ENCODE assay signal across 16 cellular contexts in genomic region chr20:10639051-10639761, GRCh38. TPM values are rescaled to one million over a fixed set of nuclear protein-coding genes. Genes with fewer than 3 reads are reported as not detected.
A peak's percentile ranks its signal among the peaks of the same experiment; 100 is the strongest.
DNase-seq lines count a peak whose midpoint lies in the region; ATAC-seq and TF ChIP-seq lines count a peak whose summit lies in the region.
"Had no signal": no experiment of that assay in that cellular context is flagged by ENCODE, and none has a peak within 500 bp of the region (broad histone marks: within the 10 kb centered on the region; RNA-seq: fewer than 3 reads in every experiment).

No MANE protein-coding gene starts in this region.

- intact Hi-C loops in A673 (cut with micrococcal nuclease; ENCODE audit: unreplicated experiment): no loop called here

- DNase-seq in A673 (ENCODE audit: low spot score) (no peak), WTC11 (ENCODE audit: low spot score) (no peak), osteocyte (ENCODE audit: extremely low spot score, unreplicated experiment) (no peak), upper lobe of left lung (no peak)
- DNase-seq in activated CD8-positive, alpha-beta memory T cell treated with anti-CD3 and anti-CD28 coated beads for 24 hours: no peak
- DNase-seq: activated CD8-positive, alpha-beta T cell treated with anti-CD3 and anti-CD28 coated beads for 36 hours; activated naive CD8-positive, alpha-beta T cell treated with anti-CD3 and anti-CD28 coated beads, Interleukin-2, amount 50 U/mL, for 24 hours; CD4-positive, alpha-beta memory T cell; cortex of kidney; MG63; NCI-H1930; NCI-H510A treated with DMSO at 0.1 percent for 48 hours; stimulated activated CD4-positive, alpha-beta T cell treated with anti-CD3 and anti-CD28 coated beads, Interleukin-4, amount 100 ng/mL, for 24 hours had no signal

- TF ChIP-seq CTCF in A673 (conservative IDR thresholded peaks at IDR 0.05; ENCODE audit: low read depth, low read length) (no peak), WTC11 (IDR thresholded peaks at IDR 0.05) (no peak), osteocyte (IDR thresholded peaks at IDR 0.05) (no peak), upper lobe of left lung (IDR thresholded peaks at IDR 0.05) (no peak)

- no peak for TF ChIP-seq EP300 in upper lobe of left lung (IDR thresholded peaks at IDR 0.05)

- CTCF ChIA-PET in A673 (lab: Charles Lee): no interaction called here
- CTCF ChIA-PET in WTC11 (lab: Charles Lee): interaction anchor here (1.1 kb wide), 1 partner anchor 11 kb away, joined by 3 read pairs; no protein-coding TSS in a partner anchor

- ATAC-seq in WTC11: no peak
- no peak for ATAC-seq in upper lobe of left lung (ENCODE audit: low FRiP score in 2 of 2)
- ATAC-seq in GM21619 (IDR thresholded peaks at IDR 0.05; ENCODE audit: unreplicated experiment): no peak
- no peak for ATAC-seq in HG02884 (IDR thresholded peaks at IDR 0.05; ENCODE audit: unreplicated experiment)
- ATAC-seq: activated CD8-positive, alpha-beta T cell treated with anti-CD3 and anti-CD28 coated beads for 36 hours; activated naive CD8-positive, alpha-beta T cell treated with anti-CD3 and anti-CD28 coated beads, Interleukin-2, amount 50 U/mL, for 24 hours had no signal

- H3K4me1 ChIP-seq in A673 (ENCODE audit: insufficient read depth, low read length, poor library complexity, severe bottlenecking) (peaks cover 37% of the 10 kb centered on the region), esophagus (ENCODE audit: control insufficient read depth in 2 of 2, insufficient read depth in 2 of 2, low read length in 1 of 2) (peaks cover 6 to 11% of the 10 kb centered on the region in 2 donors), upper lobe of left lung (peaks cover 13 to 24% (median 20%) of the 10 kb centered on the region in 4 donors)

- peak overlapping the region; percentile 68 for H3K27ac Mint-ChIP-seq in WTC11
- H3K27ac Mint-ChIP-seq in osteocyte (ENCODE audit: unreplicated experiment): peak overlapping the region; percentile 88
- H3K27ac Mint-ChIP-seq: activated CD8-positive, alpha-beta T cell treated with anti-CD3 and anti-CD28 coated beads for 36 hours; activated naive CD8-positive, alpha-beta T cell treated with anti-CD3 and anti-CD28 coated beads, Interleukin-2, amount 50 U/mL, for 24 hours; CD4-positive, alpha-beta memory T cell had no signal

- TF ChIP-seq POLR2A in upper lobe of left lung (IDR thresholded peaks at IDR 0.05): no peak

- peaks cover 57% of the 10 kb centered on the region for H3K36me3 ChIP-seq in A673 (ENCODE audit: insufficient read depth, low read length, poor library complexity, severe bottlenecking)
- peaks cover 16 to 44% of the 10 kb centered on the region in 2 donors for H3K36me3 ChIP-seq in esophagus (ENCODE audit: control insufficient read depth in 2 of 2, insufficient read depth in 2 of 2, low read length in 1 of 2)
- H3K36me3 ChIP-seq in upper lobe of left lung: peaks cover 36 to 66% (median 52%) of the 10 kb centered on the region in 4 donors

- H3K4me3 Mint-ChIP-seq in WTC11: no peak overlapping the region
- H3K4me3 Mint-ChIP-seq in osteocyte (ENCODE audit: unreplicated experiment): no peak overlapping the region
- H3K4me3 Mint-ChIP-seq: activated CD8-positive, alpha-beta T cell treated with anti-CD3 and anti-CD28 coated beads for 36 hours; activated naive CD8-positive, alpha-beta T cell treated with anti-CD3 and anti-CD28 coated beads, Interleukin-2, amount 50 U/mL, for 24 hours; CD4-positive, alpha-beta memory T cell had no signal

- 79 to 81% methylated on average over 24 of the region's 24 CpGs for WGBS in esophagus, 2 donors
- 86 to 90% methylated on average over 24 of the region's 24 CpGs for WGBS in upper lobe of left lung, 2 donors

- H3K9me3 ChIP-seq in A673 (ENCODE audit: low read depth, low read length, poor library complexity, severe bottlenecking): no peaks in the 10 kb centered on the region
- H3K9me3 ChIP-seq in esophagus (ENCODE audit: control insufficient read depth in 2 of 2, insufficient read depth in 1 of 2, low read depth in 1 of 2, low read length in 1 of 2): no peaks in the 10 kb centered on the region
- no peaks in the 10 kb centered on the region for H3K9me3 ChIP-seq in upper lobe of left lung
- H3K9me3 ChIP-seq: MG63 had no signal

- H3K4me3 ChIP-seq in A673 (ENCODE audit: low read depth, low read length, poor library complexity, severe bottlenecking) (no peak overlapping the region), esophagus (ENCODE audit: low read depth in 1 of 2, low read length in 2 of 2) (no peak overlapping the region), upper lobe of left lung (no peak overlapping the region)
- H3K4me3 ChIP-seq: MG63 had no signal

- H3K4me1 Mint-ChIP-seq in WTC11 (peaks cover 53% of the 10 kb centered on the region), osteocyte (ENCODE audit: unreplicated experiment) (peaks cover 95% of the 10 kb centered on the region)
- H3K4me1 Mint-ChIP-seq: CD4-positive, alpha-beta memory T cell had no signal

- H3K9me3 Mint-ChIP-seq in WTC11 (no peaks in the 10 kb centered on the region), osteocyte (ENCODE audit: unreplicated experiment) (no peaks in the 10 kb centered on the region)
- H3K9me3 Mint-ChIP-seq: activated CD8-positive, alpha-beta T cell treated with anti-CD3 and anti-CD28 coated beads for 36 hours; activated naive CD8-positive, alpha-beta T cell treated with anti-CD3 and anti-CD28 coated beads, Interleukin-2, amount 50 U/mL, for 24 hours; CD4-positive, alpha-beta memory T cell had no signal

- H3K27ac ChIP-seq in A673 (ENCODE audit: low read depth, low read length, poor library complexity, severe bottlenecking): no peak overlapping the region
- peak overlapping the region; percentile 28 to 89 for H3K27ac ChIP-seq in esophagus (ENCODE audit: low read depth in 2 of 2, low read length in 1 of 2)
- peak overlapping the region in 2 of 4 donors; percentile 26 to 48 for H3K27ac ChIP-seq in upper lobe of left lung

- POLR2A ChIA-PET in A673 (lab: Charles Lee; ENCODE audit: low non-redundant PET): interaction anchor here (0.6 kb wide), 1 partner anchor 523 kb away, joined by 3 read pairs; no protein-coding TSS in a partner anchor
- POLR2A ChIA-PET in WTC11 (lab: Charles Lee): no interaction called here

- no peaks in the 10 kb centered on the region for H3K27me3 ChIP-seq in A673 (replicated peaks; ENCODE audit: insufficient read depth, low read depth, low read length, poor library complexity)
- no peaks in the 10 kb centered on the region for H3K27me3 ChIP-seq in esophagus (ENCODE audit: control insufficient read depth in 1 of 2, insufficient read depth in 2 of 2, low read length in 2 of 2)
- no peaks in the 10 kb centered on the region for H3K27me3 ChIP-seq in upper lobe of left lung
- H3K27me3 ChIP-seq: MG63 had no signal

- H3K27me3 Mint-ChIP-seq in WTC11 (ENCODE audit: low read depth) (no peaks in the 10 kb centered on the region), osteocyte (ENCODE audit: unreplicated experiment) (no peaks in the 10 kb centered on the region)
- H3K27me3 Mint-ChIP-seq: activated CD8-positive, alpha-beta T cell treated with anti-CD3 and anti-CD28 coated beads for 36 hours; CD4-positive, alpha-beta memory T cell had no signal

- TSS peak; percentile 35 for BruUV-seq in A673 (replicated peaks; lab: Mats Ljungman, UMichigan)

- H3K36me3 Mint-ChIP-seq in WTC11: peaks cover 59% of the 10 kb centered on the region
- peaks cover 58% of the 10 kb centered on the region for H3K36me3 Mint-ChIP-seq in osteocyte (ENCODE audit: unreplicated experiment)

TF ChIP-seq in WTC11, 78 proteins besides CTCF, POLR2A, EP300 and RAD21 (continues in another document):
- no peak for TF ChIP-seq TCF7 (CRISPR knock-in tag; IDR thresholded peaks at IDR 0.05; ENCODE audit: low read depth)
- TF ChIP-seq ZBTB43 (CRISPR knock-in tag; IDR thresholded peaks at IDR 0.05): no peak
- no peak for TF ChIP-seq ELF4 (CRISPR knock-in tag; IDR thresholded peaks at IDR 0.05; ENCODE audit: low read depth)
- no peak for TF ChIP-seq NFYB (CRISPR knock-in tag; conservative IDR thresholded peaks at IDR 0.05; ENCODE audit: low read depth)
- TF ChIP-seq PREB (CRISPR knock-in tag; IDR thresholded peaks at IDR 0.05; ENCODE audit: borderline replicate concordance): no peak
- TF ChIP-seq ZNF416 (CRISPR knock-in tag; IDR thresholded peaks at IDR 0.05): no peak
- no peak for TF ChIP-seq CREM (CRISPR knock-in tag; IDR thresholded peaks at IDR 0.05)
- no peak for TF ChIP-seq TP53 (CRISPR knock-in tag; IDR thresholded peaks at IDR 0.05)
- no peak for TF ChIP-seq JUN (CRISPR knock-in tag; IDR thresholded peaks at IDR 0.05)

RNA-seq across cellular contexts. Expression of gene JAG1, which starts 34.6 kb away (rescaled TPM):
- total RNA-seq in A673 (2021): 42.9 and 57.5 TPM in 2 replicates
- total RNA-seq in WTC11 (2021): 38.3 to 45.2 TPM (median 41.6 TPM) in 3 replicates
- polyA plus RNA-seq in esophagus: 10 to 100 TPM; 36.5 to 48.8 TPM
- total RNA-seq in osteocyte: 246 and 254 TPM in 2 replicates
- total RNA-seq in upper lobe of left lung: 10 to 100 TPM; 37.7 to 57.4 (median 47.0) TPM
